Comparison of ENCODE assay signal across 8 cellular contexts in the genomic region with DNA sequence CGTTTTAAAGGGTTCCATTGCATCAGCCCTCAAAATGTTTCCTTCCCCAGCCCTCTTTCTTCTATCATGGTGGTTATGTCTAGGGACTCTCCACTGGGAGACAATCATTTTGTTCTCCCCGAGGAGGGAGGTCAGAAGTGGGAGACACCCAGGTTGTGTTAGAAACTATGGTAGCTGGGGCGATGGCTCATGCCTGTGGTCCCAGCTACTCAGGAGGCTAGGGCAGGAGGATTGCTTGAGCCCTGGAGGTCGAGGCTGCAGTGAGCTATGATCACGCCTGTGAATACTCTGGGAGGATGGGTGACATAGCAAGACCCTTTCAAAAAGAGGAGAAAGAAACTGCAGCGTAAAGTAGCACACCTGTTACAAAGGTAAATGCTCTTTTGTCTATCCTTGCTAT. TPM values are rescaled to one million over a fixed set of nuclear protein-coding genes. Genes with fewer than 3 reads are reported as not detected.
DNase-seq lines count a peak whose midpoint lies in the region; ATAC-seq, FAIRE-seq and TF ChIP-seq lines count a peak whose summit lies in the region.

No MANE protein-coding gene starts in this region.

- H3K4me1 Mint-ChIP-seq in endothelial cell (ENCODE audit: unreplicated experiment), result peaks cover 10% of the 10 kb centered on the region

- no peaks in the 10 kb centered on the region for H3K9me3 ChIP-seq in neuron (ENCODE audit: low read length)

- TF ChIP-seq CTCF in NB4 (IDR thresholded peaks at IDR 0.05; ENCODE audit: low read depth, low read length), result no peak
- no peak for TF ChIP-seq CTCF in endothelial cell (IDR thresholded peaks at IDR 0.05; ENCODE audit: unreplicated experiment)

- H3K27me3 Mint-ChIP-seq in endothelial cell (ENCODE audit: unreplicated experiment), result peaks cover 5% of the 10 kb centered on the region

- H2AFZ ChIP-seq in neuron (ENCODE audit: low read depth, low read length), result peak overlapping the region; percentile 68

- TF ChIP-seq POLR2A in NB4 (IDR thresholded peaks at IDR 0.05; ENCODE audit: extremely low read depth, insufficient read length), result no peak

- H3K4me3 ChIP-seq in NB4 (ENCODE audit: low read depth, low read length) (peak overlapping the region; percentile 52), neuron (ENCODE audit: low read length) (peak overlapping the region; percentile 25)

- peaks cover 6% of the 10 kb centered on the region for H3K4me1 ChIP-seq in neuron (ENCODE audit: insufficient read depth, low read length)

- ATAC-seq in GM18508 (IDR thresholded peaks at IDR 0.05; ENCODE audit: insufficient read depth, unreplicated experiment), result peak; percentile 9
- ATAC-seq in HG03520 (IDR thresholded peaks at IDR 0.05; ENCODE audit: unreplicated experiment), result no peak

- peak overlapping the region; percentile 67 for H3K4me3 Mint-ChIP-seq in endothelial cell (ENCODE audit: unreplicated experiment)

- DNase-seq in NB4 (ENCODE audit: low read depth), result no peak
- DNase-seq in endothelial cell (ENCODE audit: low spot score), result no peak
- DNase-seq in SIG-M5 (lab: John Stamatoyannopoulos, UW), result no peak
- no peak for DNase-seq in NCI-H2029 (lab: John Stamatoyannopoulos, UW)
- no peak for DNase-seq in HTR-8/SVneo (ENCODE audit: insufficient read length, low spot score)

- H3K9me3 Mint-ChIP-seq in endothelial cell (ENCODE audit: unreplicated experiment), result no peaks in the 10 kb centered on the region

- peak overlapping the region; percentile 92 for H3K27ac Mint-ChIP-seq in endothelial cell (ENCODE audit: unreplicated experiment)

- H3K36me3 Mint-ChIP-seq in endothelial cell (ENCODE audit: low read depth, unreplicated experiment), result no peaks in the 10 kb centered on the region

- no peak for FAIRE-seq in HTR-8/SVneo (lab: Jason Lieb, UNC)

- H3K27me3 ChIP-seq in neuron (ENCODE audit: insufficient read depth, low read length), result no peaks in the 10 kb centered on the region

- H3K36me3 ChIP-seq in neuron (ENCODE audit: insufficient read depth, low read length), result no peaks in the 10 kb centered on the region

RNA-seq across cellular contexts. Expression of a gene that starts 13.0 kb away (rescaled TPM):
- total RNA-seq in endothelial cell (ENCODE audit: unreplicated experiment), result 5.7 TPM

RNA-seq across cellular contexts. Expression of a gene that starts 18.5 kb away (rescaled TPM):
- total RNA-seq in endothelial cell (ENCODE audit: unreplicated experiment), result 6.7 TPM

RNA-seq across cellular contexts. Expression of a gene that starts 22.7 kb away (rescaled TPM):
- 5.3 TPM for total RNA-seq in endothelial cell (ENCODE audit: unreplicated experiment)

RNA-seq across cellular contexts. Expression of a gene that starts 24.3 kb away (rescaled TPM):
- total RNA-seq in endothelial cell (ENCODE audit: unreplicated experiment), result 356 TPM

RNA-seq across cellular contexts. Expression of a gene that starts 36.1 kb away (rescaled TPM):
- 144 TPM for total RNA-seq in endothelial cell (ENCODE audit: unreplicated experiment)
